Comparison of ENCODE assay signal across 1 cellular context in the genomic region with DNA sequence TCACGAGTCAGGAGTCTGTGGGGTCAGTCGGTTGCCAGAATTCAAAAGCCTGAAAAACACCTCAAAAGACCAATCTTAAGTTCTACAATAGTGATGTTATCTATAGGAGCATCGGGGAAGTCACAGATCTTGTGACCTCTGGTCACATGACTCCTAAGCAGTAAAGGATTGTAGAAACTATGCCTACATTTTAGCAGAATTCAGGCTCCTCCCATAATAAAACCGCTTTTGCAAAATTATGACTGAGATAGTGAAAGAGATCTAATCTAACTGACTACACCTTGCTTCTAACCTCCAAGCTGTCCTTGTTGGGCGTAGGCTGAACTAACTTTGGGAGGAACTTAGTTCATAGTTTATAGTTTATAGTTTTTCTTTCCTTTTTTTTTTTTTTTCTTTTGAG.
TF ChIP-seq lines count a peak whose summit lies in the region.

No MANE protein-coding gene starts in this region.

TF ChIP-seq in K562, 482 proteins besides CTCF, POLR2A, EP300 and RAD21:
- peak; percentile 34; the same call in 1 of the 2 replicates for TF ChIP-seq MTA1 (IDR thresholded peaks at IDR 0.05; ENCODE audit: borderline replicate concordance)
- TF ChIP-seq, protein P1, sequence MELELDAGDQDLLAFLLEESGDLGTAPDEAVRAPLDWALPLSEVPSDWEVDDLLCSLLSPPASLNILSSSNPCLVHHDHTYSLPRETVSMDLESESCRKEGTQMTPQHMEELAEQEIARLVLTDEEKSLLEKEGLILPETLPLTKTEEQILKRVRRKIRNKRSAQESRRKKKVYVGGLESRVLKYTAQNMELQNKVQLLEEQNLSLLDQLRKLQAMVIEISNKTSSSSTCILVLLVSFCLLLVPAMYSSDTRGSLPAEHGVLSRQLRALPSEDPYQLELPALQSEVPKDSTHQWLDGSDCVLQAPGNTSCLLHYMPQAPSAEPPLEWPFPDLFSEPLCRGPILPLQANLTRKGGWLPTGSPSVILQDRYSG (tag; conservative IDR thresholded peaks at IDR 0.05; ENCODE audit: low read depth): no peak
- no peak for TF ChIP-seq MAFK (IDR thresholded peaks at IDR 0.05; ENCODE audit: low read length)
- TF ChIP-seq, protein P2, sequence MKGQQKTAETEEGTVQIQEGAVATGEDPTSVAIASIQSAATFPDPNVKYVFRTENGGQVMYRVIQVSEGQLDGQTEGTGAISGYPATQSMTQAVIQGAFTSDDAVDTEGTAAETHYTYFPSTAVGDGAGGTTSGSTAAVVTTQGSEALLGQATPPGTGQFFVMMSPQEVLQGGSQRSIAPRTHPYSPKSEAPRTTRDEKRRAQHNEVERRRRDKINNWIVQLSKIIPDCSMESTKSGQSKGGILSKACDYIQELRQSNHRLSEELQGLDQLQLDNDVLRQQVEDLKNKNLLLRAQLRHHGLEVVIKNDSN (CRISPR knock-in tag; IDR thresholded peaks at IDR 0.05): peak; percentile 56; the same call in 1 of the 2 replicates
- TF ChIP-seq PTBP1 (IDR thresholded peaks at IDR 0.05; ENCODE audit: low read depth, low read length): no peak
- TF ChIP-seq, protein P3, sequence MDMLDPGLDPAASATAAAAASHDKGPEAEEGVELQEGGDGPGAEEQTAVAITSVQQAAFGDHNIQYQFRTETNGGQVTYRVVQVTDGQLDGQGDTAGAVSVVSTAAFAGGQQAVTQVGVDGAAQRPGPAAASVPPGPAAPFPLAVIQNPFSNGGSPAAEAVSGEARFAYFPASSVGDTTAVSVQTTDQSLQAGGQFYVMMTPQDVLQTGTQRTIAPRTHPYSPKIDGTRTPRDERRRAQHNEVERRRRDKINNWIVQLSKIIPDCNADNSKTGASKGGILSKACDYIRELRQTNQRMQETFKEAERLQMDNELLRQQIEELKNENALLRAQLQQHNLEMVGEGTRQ (CRISPR knock-in tag; IDR thresholded peaks at IDR 0.05): peak; percentile 50
- TF ChIP-seq, protein P4, sequence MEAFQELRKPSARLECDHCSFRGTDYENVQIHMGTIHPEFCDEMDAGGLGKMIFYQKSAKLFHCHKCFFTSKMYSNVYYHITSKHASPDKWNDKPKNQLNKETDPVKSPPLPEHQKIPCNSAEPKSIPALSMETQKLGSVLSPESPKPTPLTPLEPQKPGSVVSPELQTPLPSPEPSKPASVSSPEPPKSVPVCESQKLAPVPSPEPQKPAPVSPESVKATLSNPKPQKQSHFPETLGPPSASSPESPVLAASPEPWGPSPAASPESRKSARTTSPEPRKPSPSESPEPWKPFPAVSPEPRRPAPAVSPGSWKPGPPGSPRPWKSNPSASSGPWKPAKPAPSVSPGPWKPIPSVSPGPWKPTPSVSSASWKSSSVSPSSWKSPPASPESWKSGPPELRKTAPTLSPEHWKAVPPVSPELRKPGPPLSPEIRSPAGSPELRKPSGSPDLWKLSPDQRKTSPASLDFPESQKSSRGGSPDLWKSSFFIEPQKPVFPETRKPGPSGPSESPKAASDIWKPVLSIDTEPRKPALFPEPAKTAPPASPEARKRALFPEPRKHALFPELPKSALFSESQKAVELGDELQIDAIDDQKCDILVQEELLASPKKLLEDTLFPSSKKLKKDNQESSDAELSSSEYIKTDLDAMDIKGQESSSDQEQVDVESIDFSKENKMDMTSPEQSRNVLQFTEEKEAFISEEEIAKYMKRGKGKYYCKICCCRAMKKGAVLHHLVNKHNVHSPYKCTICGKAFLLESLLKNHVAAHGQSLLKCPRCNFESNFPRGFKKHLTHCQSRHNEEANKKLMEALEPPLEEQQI (IDR thresholded peaks at IDR 0.05): 0 out of 2 replicates have a peak, but pooled peaks have one; percentile 28
- peak; percentile 83; the same call in 1 of the 2 replicates for TF ChIP-seq TOE1 (IDR thresholded peaks at IDR 0.05; ENCODE audit: borderline replicate concordance)
- no peak for TF ChIP-seq TOE1 (CRISPR knock-in tag; IDR thresholded peaks at IDR 0.05; ENCODE audit: borderline replicate concordance, low read depth)
- 0 out of 2 replicates have a peak, but pooled peaks have one; percentile 34 for TF ChIP-seq NBN (IDR thresholded peaks at IDR 0.05; ENCODE audit: low read depth)
- TF ChIP-seq KAT8 (IDR thresholded peaks at IDR 0.05; ENCODE audit: low read depth): 0 out of 2 replicates have a peak, but pooled peaks have one; percentile 8
- 0 out of 2 replicates have a peak, but pooled peaks have one; percentile 15 for TF ChIP-seq CBFA2T2 (conservative IDR thresholded peaks at IDR 0.05)
- 0 out of 2 replicates have a peak, but pooled peaks have one; percentile 16 for TF ChIP-seq CXXC5 (CRISPR knock-in tag; IDR thresholded peaks at IDR 0.05)
- TF ChIP-seq SOX6 (IDR thresholded peaks at IDR 0.05): 0 out of 2 replicates have a peak, but pooled peaks have one; percentile 28
- TF ChIP-seq, protein P5, sequence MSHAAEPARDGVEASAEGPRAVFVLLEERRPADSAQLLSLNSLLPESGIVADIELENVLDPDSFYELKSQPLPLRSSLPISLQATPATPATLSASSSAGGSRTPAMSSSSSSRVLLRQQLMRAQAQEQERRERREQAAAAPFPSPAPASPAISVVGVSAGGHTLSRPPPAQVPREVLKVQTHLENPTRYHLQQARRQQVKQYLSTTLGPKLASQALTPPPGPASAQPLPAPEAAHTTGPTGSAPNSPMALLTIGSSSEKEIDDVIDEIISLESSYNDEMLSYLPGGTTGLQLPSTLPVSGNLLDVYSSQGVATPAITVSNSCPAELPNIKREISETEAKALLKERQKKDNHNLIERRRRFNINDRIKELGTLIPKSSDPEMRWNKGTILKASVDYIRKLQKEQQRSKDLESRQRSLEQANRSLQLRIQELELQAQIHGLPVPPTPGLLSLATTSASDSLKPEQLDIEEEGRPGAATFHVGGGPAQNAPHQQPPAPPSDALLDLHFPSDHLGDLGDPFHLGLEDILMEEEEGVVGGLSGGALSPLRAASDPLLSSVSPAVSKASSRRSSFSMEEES (CRISPR knock-in tag; IDR thresholded peaks at IDR 0.05): peak; percentile 93
- TF ChIP-seq, protein P6, sequence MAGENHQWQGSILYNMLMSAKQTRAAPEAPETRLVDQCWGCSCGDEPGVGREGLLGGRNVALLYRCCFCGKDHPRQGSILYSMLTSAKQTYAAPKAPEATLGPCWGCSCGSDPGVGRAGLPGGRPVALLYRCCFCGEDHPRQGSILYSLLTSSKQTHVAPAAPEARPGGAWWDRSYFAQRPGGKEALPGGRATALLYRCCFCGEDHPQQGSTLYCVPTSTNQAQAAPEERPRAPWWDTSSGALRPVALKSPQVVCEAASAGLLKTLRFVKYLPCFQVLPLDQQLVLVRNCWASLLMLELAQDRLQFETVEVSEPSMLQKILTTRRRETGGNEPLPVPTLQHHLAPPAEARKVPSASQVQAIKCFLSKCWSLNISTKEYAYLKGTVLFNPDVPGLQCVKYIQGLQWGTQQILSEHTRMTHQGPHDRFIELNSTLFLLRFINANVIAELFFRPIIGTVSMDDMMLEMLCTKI (IDR thresholded peaks at IDR 0.05; ENCODE audit: partially characterized antibody): no peak
- 0 out of 2 replicates have a peak, but pooled peaks have one; percentile 18 for TF ChIP-seq GATA2 (CRISPR knock-in tag; IDR thresholded peaks at IDR 0.05)
- TF ChIP-seq RAD51 (IDR thresholded peaks at IDR 0.05; ENCODE audit: borderline replicate concordance, low read depth): peak; percentile 80
